Comparison of ENCODE assay signal across 2 cellular contexts in genomic region chr11:73308963-73309960, GRCh38.
TF ChIP-seq lines count a peak whose summit lies in the region.

No MANE protein-coding gene starts in this region.

TF ChIP-seq in IMR-90, 13 proteins besides CTCF, POLR2A, EP300 and RAD21:
- TF ChIP-seq SMC3 (IDR thresholded peaks at IDR 0.05; ENCODE audit: low read depth, low read length) (peak; percentile 18; the same call in 1 of the 2 replicates), MAZ (IDR thresholded peaks at IDR 0.05; ENCODE audit: borderline replicate concordance, low read depth, low read length) (peak; percentile 86; the same call in 1 of the 2 replicates), MXI1 (IDR thresholded peaks at IDR 0.05; ENCODE audit: borderline replicate concordance, low read depth, low read length) (peak; percentile 48), RFX5 (IDR thresholded peaks at IDR 0.05; ENCODE audit: low read depth, low read length) (no peak), BHLHE40 (IDR thresholded peaks at IDR 0.05; ENCODE audit: low read depth, low read length) (peak; percentile 36; the same call in 1 of the 2 replicates), RCOR1 (IDR thresholded peaks at IDR 0.05; ENCODE audit: insufficient replicate concordance, low read length) (no peak)

TF ChIP-seq in K562, 482 proteins besides CTCF, POLR2A, EP300 and RAD21 (continues in another document):
- TF ChIP-seq ZNF707 (CRISPR knock-in tag; conservative IDR thresholded peaks at IDR 0.05) (no peak), HMGN3 (IDR thresholded peaks at IDR 0.05; ENCODE audit: borderline replicate concordance, extremely low read depth, insufficient read length, low read depth, low read length) (no peak), SMC3 (conservative IDR thresholded peaks at IDR 0.05; ENCODE audit: insufficient read depth, low read depth, low read length) (no peak), SRSF3 (IDR thresholded peaks at IDR 0.05; ENCODE audit: insufficient read depth, low read length) (no peak), ZNF282 (CRISPR knock-in tag; IDR thresholded peaks at IDR 0.05) (no peak), RFX5 (IDR thresholded peaks at IDR 0.05; ENCODE audit: low read depth, low read length) (no peak), BRF2 (IDR thresholded peaks at IDR 0.05; ENCODE audit: borderline replicate concordance, insufficient read depth, insufficient read length) (no peak), NFIC (IDR thresholded peaks at IDR 0.05) (peak; percentile 54), NRF1 (conservative IDR thresholded peaks at IDR 0.05 in 1 of 2, IDR thresholded peaks at IDR 0.05 in 1 of 2) (peak; percentile 63 to 66), NELFE (IDR thresholded peaks at IDR 0.05; ENCODE audit: insufficient read depth, insufficient read length) (no peak), FOXO4 (CRISPR knock-in tag; IDR thresholded peaks at IDR 0.05) (no peak), NFXL1 (CRISPR knock-in tag; IDR thresholded peaks at IDR 0.05) (no peak), PATZ1 (CRISPR knock-in tag; IDR thresholded peaks at IDR 0.05; ENCODE audit: borderline replicate concordance) (no peak), HNRNPLL (IDR thresholded peaks at IDR 0.05; ENCODE audit: low read depth, low read length, poor library complexity, severe bottlenecking) (no peak), ZNF174 (CRISPR knock-in tag; IDR thresholded peaks at IDR 0.05) (no peak), HES1 (IDR thresholded peaks at IDR 0.05; ENCODE audit: low read depth) (peak; percentile 30; the same call in 1 of the 2 replicates), SOX6 (IDR thresholded peaks at IDR 0.05) (no peak), ZBTB8A (IDR thresholded peaks at IDR 0.05; ENCODE audit: partially characterized antibody) (no peak), CLOCK (CRISPR knock-in tag; IDR thresholded peaks at IDR 0.05; ENCODE audit: borderline replicate concordance) (no peak), XRCC3 (IDR thresholded peaks at IDR 0.05) (no peak), ZNF75A (CRISPR knock-in tag; IDR thresholded peaks at IDR 0.05) (no peak), NCOA6 (IDR thresholded peaks at IDR 0.05) (peak; percentile 77; the same call in 1 of the 2 replicates), FOXK2 (conservative IDR thresholded peaks at IDR 0.05 in 1 of 2, IDR thresholded peaks at IDR 0.05 in 1 of 2; ENCODE audit: low read depth in 2 of 2) (no peak), CCAR2 (IDR thresholded peaks at IDR 0.05; ENCODE audit: low read depth, low read length) (no peak), IRF1 (CRISPR knock-in tag; IDR thresholded peaks at IDR 0.05; ENCODE audit: borderline replicate concordance) (no peak), ZNF217 (CRISPR knock-in tag; IDR thresholded peaks at IDR 0.05) (no peak), ZNF431 (CRISPR knock-in tag; IDR thresholded peaks at IDR 0.05) (no peak), CHCHD3 (CRISPR knock-in tag; IDR thresholded peaks at IDR 0.05) (no peak), ERF (CRISPR knock-in tag; IDR thresholded peaks at IDR 0.05) (no peak), TSHZ1 (CRISPR knock-in tag; IDR thresholded peaks at IDR 0.05) (no peak), CTBP1 (IDR thresholded peaks at IDR 0.05; ENCODE audit: borderline replicate concordance) (0 out of 2 replicates have a peak, but pooled peaks have one; percentile 27), POLR2AphosphoS2 (IDR thresholded peaks at IDR 0.05; ENCODE audit: low read length) (no peak), GTF2B (IDR thresholded peaks at IDR 0.05; ENCODE audit: extremely low read depth, insufficient read length) (no peak), ARHGAP35 (IDR thresholded peaks at IDR 0.05; ENCODE audit: partially characterized antibody) (no peak), BCL6 (CRISPR knock-in tag; IDR thresholded peaks at IDR 0.05) (no peak), POLR2G (IDR thresholded peaks at IDR 0.05; ENCODE audit: low read depth, low read length) (no peak), U2AF1 (optimal IDR thresholded peaks at IDR 0.05; ENCODE audit: low read depth, low read length) (no peak), MAX (CRISPR knock-in tag; IDR thresholded peaks at IDR 0.05) (no peak), LEF1 (IDR thresholded peaks at IDR 0.05) (no peak), MAFK (IDR thresholded peaks at IDR 0.05; ENCODE audit: low read length) (no peak), ZEB2 (IDR thresholded peaks at IDR 0.05) (no peak), E2F5 (CRISPR knock-in tag; IDR thresholded peaks at IDR 0.05) (no peak), THAP12 (CRISPR knock-in tag; IDR thresholded peaks at IDR 0.05) (no peak), MEF2D (tag; conservative IDR thresholded peaks at IDR 0.05; ENCODE audit: low read depth) (no peak), ATF7 (IDR thresholded peaks at IDR 0.05) (no peak), GABPB1 (CRISPR knock-in tag; IDR thresholded peaks at IDR 0.05) (no peak), NR2C2 (CRISPR knock-in tag; IDR thresholded peaks at IDR 0.05) (no peak), NR2C2 (tag; IDR thresholded peaks at IDR 0.05) (no peak)
